8 cellular contexts compared by ENCODE assay signal in the genomic region with DNA sequence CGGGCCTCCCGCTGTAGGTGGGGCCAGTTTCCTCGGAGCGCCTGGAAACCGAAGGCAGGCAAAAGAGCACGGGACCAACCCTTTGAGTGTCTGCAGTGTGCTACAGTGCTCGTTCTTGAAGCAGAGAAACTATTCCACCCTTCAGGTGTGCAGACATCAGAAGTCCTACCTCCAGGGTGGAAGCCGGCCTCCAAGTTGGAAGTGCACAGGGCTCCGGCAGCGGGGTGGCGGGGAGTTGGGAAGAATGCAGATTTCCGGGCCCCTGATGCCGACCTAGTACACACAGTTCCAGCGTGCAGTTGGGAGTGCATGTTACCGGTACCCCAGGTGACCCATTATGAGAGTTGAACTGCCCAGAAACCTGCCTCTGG. TPM values are rescaled to one million over a fixed set of nuclear protein-coding genes. Genes with fewer than 3 reads are reported as not detected.
DNase-seq lines count a peak whose midpoint lies in the region; ATAC-seq and TF ChIP-seq lines count a peak whose summit lies in the region.

No MANE protein-coding gene starts in this region.

- H3K4me3 Mint-ChIP-seq in CD4-positive, CD25-positive, alpha-beta regulatory T cell: peak overlapping the region; percentile 94 to 100 (median 98)
- H3K4me3 Mint-ChIP-seq in neural progenitor cell: peak overlapping the region; percentile 96

- H3K36me3 Mint-ChIP-seq in CD4-positive, CD25-positive, alpha-beta regulatory T cell: peaks cover 15% of the 10 kb centered on the region
- H3K36me3 Mint-ChIP-seq in neural progenitor cell: peaks cover 2% of the 10 kb centered on the region

- peaks cover 55% of the 10 kb centered on the region for H3K79me2 ChIP-seq in neural progenitor cell (ENCODE audit: low read depth)

- peaks cover 17 to 67% (median 47%) of the 10 kb centered on the region in 4 donors for H3K4me1 Mint-ChIP-seq in CD4-positive, CD25-positive, alpha-beta regulatory T cell
- peaks cover 38% of the 10 kb centered on the region for H3K4me1 Mint-ChIP-seq in neural progenitor cell

- no peaks in the 10 kb centered on the region for H3K9me3 ChIP-seq in CD4-positive, CD25-positive, alpha-beta regulatory T cell (ENCODE audit: control insufficient read depth in 2 of 2, low read length in 2 of 2)
- H3K9me3 ChIP-seq in effector memory CD4-positive, alpha-beta T cell (ENCODE audit: control insufficient read depth, low read length): no peaks in the 10 kb centered on the region
- no peaks in the 10 kb centered on the region for H3K9me3 ChIP-seq in neural progenitor cell (ENCODE audit: low read depth)

- peaks cover 69% of the 10 kb centered on the region for H3K4me1 ChIP-seq in CD4-positive, CD25-positive, alpha-beta regulatory T cell (ENCODE audit: control insufficient read depth, insufficient read depth, low read length, poor library complexity, severe bottlenecking)
- H3K4me1 ChIP-seq in effector memory CD4-positive, alpha-beta T cell (ENCODE audit: control insufficient read depth, insufficient read depth, low read length, poor library complexity, severe bottlenecking): peaks cover 64% of the 10 kb centered on the region
- peaks cover 6% of the 10 kb centered on the region for H3K4me1 ChIP-seq in neural progenitor cell

- H3K27me3 ChIP-seq in CD4-positive, CD25-positive, alpha-beta regulatory T cell (ENCODE audit: control insufficient read depth, insufficient read depth, low read length): no peaks in the 10 kb centered on the region
- no peaks in the 10 kb centered on the region for H3K27me3 ChIP-seq in effector memory CD4-positive, alpha-beta T cell (replicated peaks; ENCODE audit: control insufficient read depth, insufficient read depth, low read length, poor library complexity, severe bottlenecking)
- peaks cover 21% of the 10 kb centered on the region for H3K27me3 ChIP-seq in neural progenitor cell

- H3F3A ChIP-seq in neural progenitor cell (ENCODE audit: low read depth): peaks cover 4% of the 10 kb centered on the region

- H3K9me3 Mint-ChIP-seq in CD4-positive, CD25-positive, alpha-beta regulatory T cell: peaks cover 0 to 3% (median 0%) of the 10 kb centered on the region in 7 donors
- H3K9me3 Mint-ChIP-seq in neural progenitor cell: no peaks in the 10 kb centered on the region

- peak overlapping the region; percentile 97 for H3K4me3 ChIP-seq in CD4-positive, CD25-positive, alpha-beta regulatory T cell (ENCODE audit: low read depth, low read length)
- H3K4me3 ChIP-seq in NB4 (ENCODE audit: low read depth, low read length) (peak overlapping the region; percentile 0), neural progenitor cell (peak overlapping the region; percentile 76)
- peak overlapping the region; percentile 79 for H3K4me3 ChIP-seq in effector memory CD4-positive, alpha-beta T cell (ENCODE audit: insufficient read depth, low read depth, low read length, poor library complexity, severe bottlenecking)

- H3K27me3 Mint-ChIP-seq in CD4-positive, CD25-positive, alpha-beta regulatory T cell: peaks cover 6% of the 10 kb centered on the region
- H3K27me3 Mint-ChIP-seq in neural progenitor cell (ENCODE audit: insufficient read depth, low read depth): peaks cover 10% of the 10 kb centered on the region

- peak overlapping the region; percentile 81 for H3K4me2 ChIP-seq in neural progenitor cell

- no peak overlapping the region for H2AFZ ChIP-seq in neural progenitor cell (replicated peaks)

- H4K20me1 ChIP-seq in neural progenitor cell (ENCODE audit: low read depth): peaks cover 65% of the 10 kb centered on the region

- no peak for DNase-seq in CD4-positive, CD25-positive, alpha-beta regulatory T cell
- DNase-seq in NB4 (ENCODE audit: low read depth) (no peak), neural progenitor cell (ENCODE audit: low spot score) (no peak), midbrain (lab: John Stamatoyannopoulos, UW) (no peak), OCI-M2 (lab: John Stamatoyannopoulos, UW; ENCODE audit: unreplicated experiment) (no peak)
- DNase-seq in effector memory CD4-positive, alpha-beta T cell: no peak

- no peak for ATAC-seq in CD4-positive, CD25-positive, alpha-beta regulatory T cell (ENCODE audit: low read depth in 2 of 2)
- no peak for ATAC-seq in HG03520 (IDR thresholded peaks at IDR 0.05; ENCODE audit: unreplicated experiment)
- ATAC-seq in HG03045 (IDR thresholded peaks at IDR 0.05; ENCODE audit: unreplicated experiment): no peak

- H3K9ac ChIP-seq in neural progenitor cell: no peak overlapping the region

- no peak for TF ChIP-seq POLR2A in NB4 (IDR thresholded peaks at IDR 0.05; ENCODE audit: extremely low read depth, insufficient read length)

- peak overlapping the region; percentile 99 for H3K27ac ChIP-seq in CD4-positive, CD25-positive, alpha-beta regulatory T cell (ENCODE audit: insufficient read depth, low read length, poor library complexity, severe bottlenecking)
- H3K27ac ChIP-seq in effector memory CD4-positive, alpha-beta T cell (ENCODE audit: insufficient read depth, low read length, poor library complexity, severe bottlenecking): peak overlapping the region; percentile 96
- H3K27ac ChIP-seq in neural progenitor cell: no peak overlapping the region

- H3K27ac Mint-ChIP-seq in CD4-positive, CD25-positive, alpha-beta regulatory T cell: peak overlapping the region; percentile 93 to 97 (median 95)
- H3K27ac Mint-ChIP-seq in neural progenitor cell: no peak overlapping the region

- peaks cover 8% of the 10 kb centered on the region for H3K36me3 ChIP-seq in CD4-positive, CD25-positive, alpha-beta regulatory T cell (ENCODE audit: control insufficient read depth, insufficient read depth, low read length)
- peaks cover 4% of the 10 kb centered on the region for H3K36me3 ChIP-seq in effector memory CD4-positive, alpha-beta T cell (ENCODE audit: control insufficient read depth, insufficient read depth, low read length)
- no peaks in the 10 kb centered on the region for H3K36me3 ChIP-seq in neural progenitor cell

- no peak for TF ChIP-seq CTCF in NB4 (IDR thresholded peaks at IDR 0.05; ENCODE audit: low read depth, low read length)
- TF ChIP-seq CTCF in neural progenitor cell (IDR thresholded peaks at IDR 0.05): no peak

RNA-seq across cellular contexts. Expression of gene KLF13, which starts 3.0 kb away (rescaled TPM):
- total RNA-seq in CD4-positive, CD25-positive, alpha-beta regulatory T cell: 227 TPM
- 10 to 100 TPM; 36.3 to 52.1 (median 47.7) TPM for polyA plus RNA-seq in CD4-positive, CD25-positive, alpha-beta regulatory T cell
- 11.9 and 25.1 TPM in 2 replicates for total RNA-seq in neural progenitor cell (ENCODE audit: low replicate concordance)

Comparison
In these comparisons a context has a peak if more than half of its experiments do, and no peak if none do; other contexts are left out.
1. H3K4me3 ChIP-seq: peak in every context shown above with its lines; median percentile 97 in CD4-positive, CD25-positive, alpha-beta regulatory T cell; 79 in effector memory CD4-positive, alpha-beta T cell; 76 in neural progenitor cell; 0 in NB4.